In the genomic region with DNA sequence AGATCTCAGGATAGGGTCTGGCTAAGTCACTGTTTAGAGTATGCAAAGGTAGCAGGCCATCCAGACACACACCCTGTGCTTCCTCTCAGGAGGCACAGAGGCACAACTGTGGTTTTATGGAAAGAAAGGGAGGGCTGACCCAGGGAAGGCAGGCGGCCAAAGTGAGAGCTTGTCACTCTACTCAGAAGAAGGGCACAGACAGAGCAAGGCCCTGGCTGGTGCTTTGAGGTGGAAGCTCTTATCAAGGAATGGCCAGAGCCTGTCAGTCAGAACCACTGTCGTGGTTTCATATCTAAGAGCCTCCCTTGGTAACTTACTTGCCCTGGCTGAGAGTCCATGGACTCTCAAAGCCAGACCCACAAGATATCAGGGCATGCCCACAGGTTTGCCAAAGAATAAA, we compare ENCODE assay signal across 1 cellular context.
A peak's percentile ranks its signal among the peaks of the same experiment; 100 is the strongest.
TF ChIP-seq lines count a peak whose summit lies in the region.

No MANE protein-coding gene starts in this region.

TF ChIP-seq in K562, 482 proteins besides CTCF, POLR2A, EP300 and RAD21 (continued from another document):
- TF ChIP-seq, protein P1, sequence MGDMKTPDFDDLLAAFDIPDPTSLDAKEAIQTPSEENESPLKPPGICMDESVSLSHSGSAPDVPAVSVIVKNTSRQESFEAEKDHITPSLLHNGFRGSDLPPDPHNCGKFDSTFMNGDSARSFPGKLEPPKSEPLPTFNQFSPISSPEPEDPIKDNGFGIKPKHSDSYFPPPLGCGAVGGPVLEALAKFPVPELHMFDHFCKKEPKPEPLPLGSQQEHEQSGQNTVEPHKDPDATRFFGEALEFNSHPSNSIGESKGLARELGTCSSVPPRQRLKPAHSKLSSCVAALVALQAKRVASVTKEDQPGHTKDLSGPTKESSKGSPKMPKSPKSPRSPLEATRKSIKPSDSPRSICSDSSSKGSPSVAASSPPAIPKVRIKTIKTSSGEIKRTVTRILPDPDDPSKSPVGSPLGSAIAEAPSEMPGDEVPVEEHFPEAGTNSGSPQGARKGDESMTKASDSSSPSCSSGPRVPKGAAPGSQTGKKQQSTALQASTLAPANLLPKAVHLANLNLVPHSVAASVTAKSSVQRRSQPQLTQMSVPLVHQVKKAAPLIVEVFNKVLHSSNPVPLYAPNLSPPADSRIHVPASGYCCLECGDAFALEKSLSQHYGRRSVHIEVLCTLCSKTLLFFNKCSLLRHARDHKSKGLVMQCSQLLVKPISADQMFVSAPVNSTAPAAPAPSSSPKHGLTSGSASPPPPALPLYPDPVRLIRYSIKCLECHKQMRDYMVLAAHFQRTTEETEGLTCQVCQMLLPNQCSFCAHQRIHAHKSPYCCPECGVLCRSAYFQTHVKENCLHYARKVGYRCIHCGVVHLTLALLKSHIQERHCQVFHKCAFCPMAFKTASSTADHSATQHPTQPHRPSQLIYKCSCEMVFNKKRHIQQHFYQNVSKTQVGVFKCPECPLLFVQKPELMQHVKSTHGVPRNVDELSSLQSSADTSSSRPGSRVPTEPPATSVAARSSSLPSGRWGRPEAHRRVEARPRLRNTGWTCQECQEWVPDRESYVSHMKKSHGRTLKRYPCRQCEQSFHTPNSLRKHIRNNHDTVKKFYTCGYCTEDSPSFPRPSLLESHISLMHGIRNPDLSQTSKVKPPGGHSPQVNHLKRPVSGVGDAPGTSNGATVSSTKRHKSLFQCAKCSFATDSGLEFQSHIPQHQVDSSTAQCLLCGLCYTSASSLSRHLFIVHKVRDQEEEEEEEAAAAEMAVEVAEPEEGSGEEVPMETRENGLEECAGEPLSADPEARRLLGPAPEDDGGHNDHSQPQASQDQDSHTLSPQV (IDR thresholded peaks at IDR 0.05): 0 out of 2 replicates have a peak, but pooled peaks have one; percentile 57
- TF ChIP-seq SMARCA4 (IDR thresholded peaks at IDR 0.05): peak; percentile 14; the same call in 1 of the 2 replicates
- TF ChIP-seq HNRNPUL1 (IDR thresholded peaks at IDR 0.05; ENCODE audit: low read length): no peak
- TF ChIP-seq TCF3 (CRISPR knock-in tag; IDR thresholded peaks at IDR 0.05): peak; percentile 34; the same call in 1 of the 2 replicates
